ENCODE assay signal across 17 cellular contexts in genomic region chr5:128920345-128921215, GRCh38. TPM values are rescaled to one million over a fixed set of nuclear protein-coding genes. Genes with fewer than 3 reads are reported as not detected.
DNase-seq lines count a peak whose midpoint lies in the region; ATAC-seq and TF ChIP-seq lines count a peak whose summit lies in the region.
"Had no signal": no experiment of that assay in that cellular context is flagged by ENCODE, and none has a peak within 500 bp of the region (broad histone marks: within the 10 kb centered on the region; RNA-seq: fewer than 3 reads in every experiment).

No MANE protein-coding gene starts in this region.

- H3K27me3 ChIP-seq in RWPE2 (ENCODE audit: insufficient read depth, poor library complexity, severe bottlenecking), result no peaks in the 10 kb centered on the region
- H3K27me3 ChIP-seq: colonic mucosa, Peyer's patch had no signal

- no peak overlapping the region for H3K27ac ChIP-seq in RWPE2 (ENCODE audit: poor library complexity, severe bottlenecking)
- H3K27ac ChIP-seq: colonic mucosa, Peyer's patch had no signal

- no peaks in the 10 kb centered on the region for H3K36me3 ChIP-seq in RWPE2 (ENCODE audit: low read depth)
- H3K36me3 ChIP-seq: colonic mucosa, HAP-1, Peyer's patch had no signal

- H3K9me3 ChIP-seq in RWPE2 (ENCODE audit: severe bottlenecking), result no peaks in the 10 kb centered on the region
- H3K9me3 ChIP-seq: colonic mucosa, HAP-1, Peyer's patch had no signal

- peak; percentile 3 for DNase-seq in Daoy (ENCODE audit: low read depth)
- DNase-seq in RWPE2 (ENCODE audit: low spot score), result no peak
- DNase-seq in fibroblast of gingiva (ENCODE audit: low read depth), result peak; percentile 60
- peak; percentile 72 for DNase-seq in kidney tubule cell (ENCODE audit: low spot score)
- no peak for DNase-seq in stimulated activated CD4-positive, alpha-beta T cell treated with anti-CD3 and anti-CD28 coated beads, Interleukin-1b, Interleukin-23, amount 100 ng/mL, for 48 hours
- DNase-seq in SIG-M5 (lab: John Stamatoyannopoulos, UW), result no peak
- DNase-seq in T-helper 9 cell, result no peak
- DNase-seq: activated naive CD4-positive, alpha-beta T cell treated with Interleukin-2 at 50 U/mL for 16 hours; colonic mucosa; NCI-H1105 treated with DMSO at 0.1 percent for 48 hours; NCI-H446; Peyer's patch; stimulated activated CD4-positive, alpha-beta T cell treated with anti-CD3 and anti-CD28 coated beads, Interleukin-4, amount 100 ng/mL, for 24 hours; stimulated activated naive CD4-positive, alpha-beta T cell treated with Interleukin-2 at 50 U/mL for 16 hours had no signal

- TF ChIP-seq CTCF in RWPE2 (IDR thresholded peaks at IDR 0.05; ENCODE audit: poor library complexity, severe bottlenecking), result no peak

- peaks cover 11% of the 10 kb centered on the region for H3K4me1 ChIP-seq in RWPE2 (ENCODE audit: insufficient read depth, poor library complexity, severe bottlenecking)
- H3K4me1 ChIP-seq: colonic mucosa, HAP-1, Peyer's patch had no signal

- H3K4me3 ChIP-seq in RWPE2 (ENCODE audit: severe bottlenecking), result no peak overlapping the region
- H3K4me3 ChIP-seq: colonic mucosa, HAP-1, Peyer's patch had no signal

- peak; percentile 97 for ATAC-seq in RWPE2 (ENCODE audit: low read depth)
- ATAC-seq in GM21526 (IDR thresholded peaks at IDR 0.05; ENCODE audit: low FRiP score, unreplicated experiment), result no peak

RNA-seq across cellular contexts. Expression of gene SLC27A6, which starts 44.7 kb away (rescaled TPM):
- total RNA-seq in Daoy (2014; rRNA removed; shearing (Covaris generic)), result 1.1 and 1.2 TPM in 2 replicates
- total RNA-seq: osteoblast, Peyer's patch had no signal

Comparison
In these comparisons a context has a peak if more than half of its experiments do, and no peak if none do; other contexts are left out.
1. DNase-seq: peak in Daoy (single experiment), fibroblast of gingiva (single experiment) and kidney tubule cell (single experiment); none in RWPE2 (single experiment), stimulated activated CD4-positive, alpha-beta T cell treated with anti-CD3 and anti-CD28 coated beads, Interleukin-1b, Interleukin-23, amount 100 ng/mL, for 48 hours (single experiment), SIG-M5 (single experiment) and T-helper 9 cell (single experiment).